Comparison of ENCODE assay signal across 8 cellular contexts in the genomic region with DNA sequence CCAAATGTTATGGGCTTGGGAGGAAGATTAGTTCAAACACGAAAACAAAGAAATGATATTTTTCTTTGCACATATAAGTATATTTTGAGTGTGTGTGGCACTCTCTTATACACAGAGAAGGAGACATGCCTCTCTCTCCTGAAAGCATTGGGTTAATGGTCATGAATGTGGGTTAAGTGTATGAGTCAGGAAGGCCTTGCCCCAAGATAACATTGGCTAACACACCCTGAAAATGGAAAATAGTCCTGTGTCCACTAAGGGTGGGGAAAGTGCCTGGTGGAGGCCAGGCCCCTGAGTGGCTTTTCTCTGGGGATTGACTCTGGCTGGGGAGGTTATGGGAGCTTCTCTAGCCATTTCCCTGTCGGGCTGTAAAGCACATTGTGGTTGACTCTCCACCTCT.
"Had no signal": no experiment of that assay in that cellular context is flagged by ENCODE, and none has a peak within 500 bp of the region (broad histone marks: within the 10 kb centered on the region; RNA-seq: fewer than 3 reads in every experiment).

No MANE protein-coding gene starts in this region.

- ATAC-seq: GM23338, HepG2 had no signal

- H3K4me3 Mint-ChIP-seq: GM23338, H9, IgD-negative memory B cell had no signal

- H3K4me3 ChIP-seq: GM23338 had no signal

- H3K4me1 Mint-ChIP-seq: GM23338, IgD-negative memory B cell had no signal

- H3K36me3 Mint-ChIP-seq: IgD-negative memory B cell had no signal

- FAIRE-seq: H1, H54, HepG2 had no signal

- H3K27ac Mint-ChIP-seq: GM23338, H9, IgD-negative memory B cell had no signal

- H3K9me3 Mint-ChIP-seq: GM23338, H9, IgD-negative memory B cell had no signal

- DNase-seq: H9, HCEC 1CT had no signal

- H3K27ac ChIP-seq: HL-60 had no signal
